Comparison of ENCODE assay signal across 21 cellular contexts in genomic region chr18:49694402-49694801, GRCh38.
DNase-seq lines count a peak whose midpoint lies in the region; ATAC-seq and TF ChIP-seq lines count a peak whose summit lies in the region.
"Had no signal": no experiment of that assay in that cellular context is flagged by ENCODE, and none has a peak within 500 bp of the region (broad histone marks: within the 10 kb centered on the region; RNA-seq: fewer than 3 reads in every experiment).

No MANE protein-coding gene starts in this region.

- H3K4me1 Mint-ChIP-seq in chondrocyte (ENCODE audit: low read depth) = peaks cover 44% of the 10 kb centered on the region
- H3K4me1 Mint-ChIP-seq in activated naive CD8-positive, alpha-beta T cell treated with anti-CD3 and anti-CD28 coated beads, Interleukin-2, amount 50 U/mL, for 24 hours = peaks cover 4% of the 10 kb centered on the region

- no peaks in the 10 kb centered on the region for H3K79me2 ChIP-seq in mesendoderm (ENCODE audit: control insufficient read depth, insufficient read depth, low read length)

- no peak for TF ChIP-seq EP300 in stomach (IDR thresholded peaks at IDR 0.05)

- no peak overlapping the region for H2BK5ac ChIP-seq in mesendoderm (ENCODE audit: low read length)

- intact Hi-C loops in stomach (cut with DNase I; ENCODE audit: low total_unique reads) = no loop called here

- no peaks in the 10 kb centered on the region for H3K27me3 ChIP-seq in mesendoderm (ENCODE audit: insufficient read depth, low read length, poor library complexity)
- H3K27me3 ChIP-seq in stomach = no peaks in the 10 kb centered on the region
- H3K27me3 ChIP-seq: BE2C had no signal

- H3K27ac Mint-ChIP-seq in chondrocyte (ENCODE audit: unreplicated experiment) = peak overlapping the region; percentile 24
- no peak overlapping the region for H3K27ac Mint-ChIP-seq in activated naive CD8-positive, alpha-beta T cell treated with anti-CD3 and anti-CD28 coated beads, Interleukin-2, amount 50 U/mL, for 24 hours
- H3K27ac Mint-ChIP-seq: CD4-positive, alpha-beta T cell; GM23338 had no signal

- H3K36me3 ChIP-seq in mesendoderm (ENCODE audit: control insufficient read depth, insufficient read depth, low read length) (no peaks in the 10 kb centered on the region), stomach (no peaks in the 10 kb centered on the region)
- H3K36me3 ChIP-seq: BE2C, HAP-1 had no signal

- no peak overlapping the region for H2BK15ac ChIP-seq in mesendoderm (replicated peaks; ENCODE audit: low read depth)

- no peak overlapping the region for H2BK120ac ChIP-seq in mesendoderm (ENCODE audit: low read depth, low read length)

- no peak for TF ChIP-seq POLR2A in stomach (IDR thresholded peaks at IDR 0.05)

- no peak overlapping the region for H2AK5ac ChIP-seq in mesendoderm (ENCODE audit: low read length)

- H3K56ac ChIP-seq in mesendoderm (ENCODE audit: low read length) = peak overlapping the region; percentile 68

- H3K4me3 ChIP-seq in mesendoderm (ENCODE audit: low read length) (no peak overlapping the region), stomach (no peak overlapping the region)
- H3K4me3 ChIP-seq: GM23338, HAP-1 had no signal

- no peak overlapping the region for H3K9ac ChIP-seq in mesendoderm (ENCODE audit: low read length)

- no peak overlapping the region for H3K18ac ChIP-seq in mesendoderm (ENCODE audit: low read length)

- no peak overlapping the region for H3K4ac ChIP-seq in mesendoderm (ENCODE audit: low read depth, low read length)

- no peak overlapping the region for H3K4me2 ChIP-seq in mesendoderm (ENCODE audit: low read length)
- H3K4me2 ChIP-seq: GM23338 had no signal

- H3K4me1 ChIP-seq in mesendoderm (ENCODE audit: control insufficient read depth, low read depth, low read length) (peaks cover 32% of the 10 kb centered on the region), stomach (peaks cover 0 to 10% (median 5%) of the 10 kb centered on the region in 4 donors)
- H3K4me1 ChIP-seq: BE2C, HAP-1 had no signal

- H3K9me3 ChIP-seq in stomach = no peaks in the 10 kb centered on the region
- H3K9me3 ChIP-seq: BE2C, HAP-1 had no signal

- no CpG with 5 or more reads among the region's 1 CpG for WGBS in mesendoderm (ENCODE audit: extremely low coverage, insufficient coverage, low lambda C conversion rate)
- 83 to 96% (median 95%) methylated on average over 1 of the region's 1 CpG for WGBS in stomach, 5 donors

- H3K4me3 Mint-ChIP-seq in chondrocyte (ENCODE audit: unreplicated experiment) = no peak overlapping the region
- H3K4me3 Mint-ChIP-seq in activated naive CD8-positive, alpha-beta T cell treated with anti-CD3 and anti-CD28 coated beads, Interleukin-2, amount 50 U/mL, for 24 hours = no peak overlapping the region
- H3K4me3 Mint-ChIP-seq: CD4-positive, alpha-beta T cell; GM23338 had no signal

- peak overlapping the region; percentile 72 for H4K5ac ChIP-seq in mesendoderm (ENCODE audit: low read length)

- no peaks in the 10 kb centered on the region for H3K36me3 Mint-ChIP-seq in chondrocyte (ENCODE audit: low read depth)
- no peaks in the 10 kb centered on the region for H3K36me3 Mint-ChIP-seq in activated naive CD8-positive, alpha-beta T cell treated with anti-CD3 and anti-CD28 coated beads, Interleukin-2, amount 50 U/mL, for 24 hours (ENCODE audit: low read depth)

- no peaks in the 10 kb centered on the region for H3K27me3 Mint-ChIP-seq in chondrocyte (ENCODE audit: low read depth)
- no peaks in the 10 kb centered on the region for H3K27me3 Mint-ChIP-seq in activated naive CD8-positive, alpha-beta T cell treated with anti-CD3 and anti-CD28 coated beads, Interleukin-2, amount 50 U/mL, for 24 hours
- H3K27me3 Mint-ChIP-seq: CD4-positive, alpha-beta T cell had no signal

- H3K27ac ChIP-seq in mesendoderm (ENCODE audit: low read depth, low read length) (no peak overlapping the region), stomach (no peak overlapping the region)

- peak; percentile 45 for DNase-seq in ELF-1 (ENCODE audit: low read depth, low spot score)
- no peak for DNase-seq in chondrocyte (ENCODE audit: low spot score)
- DNase-seq in mesendoderm = peak; percentile 72
- DNase-seq in SW480 (ENCODE audit: low spot score) = no peak
- no peak for DNase-seq in stomach
- DNase-seq in activated naive CD8-positive, alpha-beta T cell treated with anti-CD3 and anti-CD28 coated beads, Interleukin-2, amount 50 U/mL, for 24 hours = no peak
- DNase-seq: BE2C; CD4-positive, alpha-beta T cell; COR-L47; DMS 273 treated with DMSO at 0.1 percent for 48 hours; DND-41; Karpas-422; NCI-H1417 treated with DMSO at 0.1 percent for 48 hours; NCI-H187; NCI-H69; SIG-M5; T-helper 1 cell had no signal

- no peaks in the 10 kb centered on the region for H3K79me1 ChIP-seq in mesendoderm (ENCODE audit: low read length)

- H3K23ac ChIP-seq in mesendoderm (ENCODE audit: low read length) = no peak overlapping the region

- H4K8ac ChIP-seq in mesendoderm (ENCODE audit: low read depth, low read length) = no peak overlapping the region

- TF ChIP-seq CTCF in chondrocyte (IDR thresholded peaks at IDR 0.05) = no peak
- TF ChIP-seq CTCF in stomach (IDR thresholded peaks at IDR 0.05) = no peak

- H3K9me3 Mint-ChIP-seq in chondrocyte (ENCODE audit: low read depth) = peaks cover 4% of the 10 kb centered on the region
- no peaks in the 10 kb centered on the region for H3K9me3 Mint-ChIP-seq in activated naive CD8-positive, alpha-beta T cell treated with anti-CD3 and anti-CD28 coated beads, Interleukin-2, amount 50 U/mL, for 24 hours
- H3K9me3 Mint-ChIP-seq: CD4-positive, alpha-beta T cell; GM23338 had no signal

- no peak for ATAC-seq in GM18519 (IDR thresholded peaks at IDR 0.05; ENCODE audit: low FRiP score, unreplicated experiment)
- no peak for ATAC-seq in activated naive CD8-positive, alpha-beta T cell treated with anti-CD3 and anti-CD28 coated beads, Interleukin-2, amount 50 U/mL, for 24 hours
- ATAC-seq: GM23338, SK-N-SH treated with all-trans-retinoic acid at 6 μM for 48 hours had no signal

Comparison
In these comparisons a context has a peak if more than half of its experiments do, and no peak if none do; other contexts are left out.
1. DNase-seq: peak in ELF-1 (single experiment) and mesendoderm (single experiment); none in chondrocyte (single experiment), SW480 (single experiment), stomach (single experiment) and activated naive CD8-positive, alpha-beta T cell treated with anti-CD3 and anti-CD28 coated beads, Interleukin-2, amount 50 U/mL, for 24 hours (single experiment).